Comparison of ENCODE assay signal across 1 cellular context in genomic region chr11:17400048-17400775, GRCh38.
A peak's percentile ranks its signal among the peaks of the same experiment; 100 is the strongest.
TF ChIP-seq lines count a peak whose summit lies in the region.

No MANE protein-coding gene starts in this region.

TF ChIP-seq in K562, 482 proteins besides CTCF, POLR2A, EP300 and RAD21:
- peak; percentile 62; the same call in 1 of the 2 replicates for TF ChIP-seq SPI1 (IDR thresholded peaks at IDR 0.05; ENCODE audit: borderline replicate concordance, low read depth, low read length)
- no peak for TF ChIP-seq YBX1 (IDR thresholded peaks at IDR 0.05)
TF ChIP-seq in K562: peak in this region for 1.
